ENCODE assay signal across 14 cellular contexts in genomic region chr6:11161031-11161966, GRCh38. TPM values are rescaled to one million over a fixed set of nuclear protein-coding genes. Genes with fewer than 3 reads are reported as not detected.
DNase-seq lines count a peak whose midpoint lies in the region; ATAC-seq and TF ChIP-seq lines count a peak whose summit lies in the region.
"Had no signal": no experiment of that assay in that cellular context is flagged by ENCODE, and none has a peak within 500 bp of the region (broad histone marks: within the 10 kb centered on the region; RNA-seq: fewer than 3 reads in every experiment).

No MANE protein-coding gene starts in this region.

- DNase-seq in GM03348 (ENCODE audit: low spot score) (peak; percentile 60), SJSA1 (ENCODE audit: low read depth in 1 of 2, low spot score in 2 of 2) (peak; percentile 73 to 90), fibroblast of pulmonary artery (ENCODE audit: low read depth) (peak; percentile 32), pons (ENCODE audit: low spot score) (peak; percentile 98), CD1c-positive myeloid dendritic cell (ENCODE audit: extremely low spot score) (no peak), Peyer's patch (no peak)
- DNase-seq: activated T-cell treated with anti-CD3 and anti-CD28 coated beads for 4 hours, NCI-H510A had no signal

- H3K27ac ChIP-seq in SJSA1 (peak overlapping the region; percentile 78), Peyer's patch (no peak overlapping the region)
- H3K27ac ChIP-seq: VCaP had no signal

- ATAC-seq in HG02884 (IDR thresholded peaks at IDR 0.05; ENCODE audit: unreplicated experiment) (no peak), HG03175 (IDR thresholded peaks at IDR 0.05; ENCODE audit: unreplicated experiment) (no peak)
- ATAC-seq: Right ventricle myocardium inferior had no signal

- H3K4me3 ChIP-seq in SJSA1 (no peak overlapping the region), fibroblast of pulmonary artery (replicated peaks; ENCODE audit: low read depth, low read length) (no peak overlapping the region), Peyer's patch (no peak overlapping the region)
- H3K4me3 ChIP-seq: lung had no signal

- no peak for TF ChIP-seq POLR2A in Peyer's patch (IDR thresholded peaks at IDR 0.05)

- H3K4me1 ChIP-seq in SJSA1 (replicated peaks) (peaks cover 30% of the 10 kb centered on the region), Peyer's patch (no peaks in the 10 kb centered on the region)

- H3K27me3 ChIP-seq in SJSA1 (replicated peaks) (no peaks in the 10 kb centered on the region), Peyer's patch (no peaks in the 10 kb centered on the region)

- H3K9me3 ChIP-seq in SJSA1 (replicated peaks) (no peaks in the 10 kb centered on the region), Peyer's patch (no peaks in the 10 kb centered on the region)

- H3K36me3 ChIP-seq in SJSA1 (no peaks in the 10 kb centered on the region), Peyer's patch (no peaks in the 10 kb centered on the region)

- TF ChIP-seq CTCF in fibroblast of pulmonary artery (IDR thresholded peaks at IDR 0.05; ENCODE audit: low read length, missing control alignments) (no peak), Peyer's patch (IDR thresholded peaks at IDR 0.05) (no peak)

RNA-seq across cellular contexts. Expression of gene ERVFRD-1, which starts 49.8 kb away (rescaled TPM):
- not detected in 2 replicates for total RNA-seq in SJSA1 (2014; rRNA removed; shearing (Covaris generic))
- not detected for total RNA-seq in Peyer's patch
- total RNA-seq: urinary bladder had no signal

Comparison
In these comparisons a context has a peak if more than half of its experiments do, and no peak if none do; other contexts are left out.
1. DNase-seq: peak in GM03348 (single experiment), SJSA1 (2 of 2), fibroblast of pulmonary artery (single experiment) and pons (single experiment); none in CD1c-positive myeloid dendritic cell (single experiment) and Peyer's patch (0 of 3).